8 cellular contexts compared by ENCODE assay signal in the genomic region with DNA sequence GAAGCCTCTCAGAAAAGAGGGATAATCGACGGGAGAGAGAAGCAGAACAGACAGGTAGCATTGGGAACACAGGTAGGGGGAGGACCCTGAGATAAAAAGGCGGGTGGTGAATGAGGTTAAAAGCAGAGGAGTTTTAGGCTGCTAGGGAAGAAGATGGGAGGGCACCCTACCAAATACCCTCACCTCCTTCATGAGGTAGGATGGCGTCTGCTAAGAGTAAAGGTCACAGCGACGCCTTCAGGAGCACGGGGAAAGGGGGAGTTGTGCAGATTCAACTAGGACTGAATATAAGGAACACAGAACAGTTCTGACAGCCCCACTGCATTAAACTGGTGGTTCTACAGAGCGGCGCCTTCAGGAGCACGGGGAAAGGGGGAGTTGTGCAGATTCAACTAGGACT.
DNase-seq lines count a peak whose midpoint lies in the region; ATAC-seq, FAIRE-seq and TF ChIP-seq lines count a peak whose summit lies in the region.
"Not testable (repeated sequence)": the region's sequence is repeated elsewhere in the genome, so short reads cannot be mapped to it uniquely, and the experiment has no call there.

No MANE protein-coding gene starts in this region.

- not testable (repeated sequence) for H4K91ac ChIP-seq in H1 (replicated peaks; ENCODE audit: insufficient read length, low read length)

- H3K9me3 ChIP-seq in Karpas-422 (ENCODE audit: low read length); H1 (ENCODE audit: insufficient read depth in 2 of 2, low read depth in 1 of 2, low read length in 1 of 2); iPS-20b (ENCODE audit: insufficient read depth, low read depth, low read length): not testable (repeated sequence)

- H2AK5ac ChIP-seq in H1 (ENCODE audit: low read depth, low read length) = not testable (repeated sequence)

- not testable (repeated sequence) for H3K36me3 ChIP-seq in GM23338 (ENCODE audit: insufficient read depth); Karpas-422 (ENCODE audit: insufficient read depth, low read length); H1 (ENCODE audit: control insufficient read depth in 2 of 4, insufficient read depth in 4 of 4, low read length in 3 of 4); iPS-20b (ENCODE audit: insufficient read depth, low read depth, low read length)

- H3K4me2 ChIP-seq in GM23338; Karpas-422 (ENCODE audit: low read depth, low read length, poor library complexity, severe bottlenecking): not testable (repeated sequence)
- peak overlapping the region in 1 of 2 experiments; percentile 52; a peak in 1 of 4 replicates for H3K4me2 ChIP-seq in H1 (ENCODE audit: insufficient read depth in 1 of 2, low read depth in 2 of 2, low read length in 2 of 2)

- not testable (repeated sequence) for H3K79me2 ChIP-seq in GM23338 (replicated peaks; ENCODE audit: insufficient read depth); Karpas-422 (ENCODE audit: low read length); H1 (ENCODE audit: control insufficient read depth in 1 of 2, insufficient read depth in 2 of 2, low read length in 2 of 2)

- H2AFZ ChIP-seq in GM23338 = peak overlapping the region; percentile 83; the same call in 1 of the 2 replicates
- not testable (repeated sequence) for H2AFZ ChIP-seq in Karpas-422 (ENCODE audit: low read length)
- H2AFZ ChIP-seq in H1 (ENCODE audit: low read length) = 0 out of 2 replicates have a peak overlapping the region, but pooled peaks have one; percentile 36

- H3K4me1 Mint-ChIP-seq in GM23338 (peaks cover 14% of the 10 kb centered on the region), WTC11 (peaks cover 13% of the 10 kb centered on the region), natural killer cell (peaks cover 30 to 49% of the 10 kb centered on the region in 2 donors)
- not testable (repeated sequence) for H3K4me1 Mint-ChIP-seq in type B pancreatic cell (ENCODE audit: unreplicated experiment)

- not testable (repeated sequence) for H2BK120ac ChIP-seq in H1 (replicated peaks; ENCODE audit: low read depth, low read length)

- POLR2A ChIA-PET in WTC11 (lab: Charles Lee); H1 (lab: Charles Lee; ENCODE audit: partially characterized antibody): not testable (repeated sequence)

- not testable (repeated sequence) for H3K27ac Mint-ChIP-seq in GM23338, WTC11, type B pancreatic cell
- H3K27ac Mint-ChIP-seq in natural killer cell = peak overlapping the region; percentile 82 to 86

- H4K20me1 ChIP-seq in GM23338 (replicated peaks; ENCODE audit: insufficient read depth); Karpas-422 (ENCODE audit: insufficient read depth, low read depth, low read length); H1 (replicated peaks in 1 of 2; ENCODE audit: control insufficient read depth in 1 of 2, insufficient read depth in 2 of 2, low read length in 2 of 2): not testable (repeated sequence)

- H3K4me1 ChIP-seq in GM23338 (ENCODE audit: insufficient read depth); Karpas-422 (ENCODE audit: low read length); H1 (replicated peaks in 1 of 4; ENCODE audit: control insufficient read depth in 3 of 4, insufficient read depth in 4 of 4, low read length in 3 of 4); iPS-20b (ENCODE audit: insufficient read depth, low read length): not testable (repeated sequence)

- H2BK15ac ChIP-seq in H1 (ENCODE audit: low read length) = not testable (repeated sequence)

- not testable (repeated sequence) for H3K36me3 Mint-ChIP-seq in GM23338 (ENCODE audit: low read depth); WTC11; natural killer cell; type B pancreatic cell

- TF ChIP-seq CTCF in GM23338 (conservative IDR thresholded peaks at IDR 0.05; ENCODE audit: low read depth in 2 of 2) (peak in 1 of 2 experiments; percentile 51; a peak in 2 of 4 replicates), H1 (IDR thresholded peaks at IDR 0.05; ENCODE audit: control extremely low read depth in 1 of 3, insufficient read depth in 1 of 3, low read depth in 1 of 3, low read length in 3 of 3) (peak; percentile 5 to 47 (median 10); a peak in 3 of 4 replicates)
- TF ChIP-seq CTCF in WTC11 (IDR thresholded peaks at IDR 0.05); natural killer cell (IDR thresholded peaks at IDR 0.05); type B pancreatic cell (conservative IDR thresholded peaks at IDR 0.05): not testable (repeated sequence)

- not testable (repeated sequence) for H3K27me3 ChIP-seq in GM23338 (ENCODE audit: insufficient read depth); Karpas-422 (ENCODE audit: low read length); H1 (replicated peaks in 1 of 4; ENCODE audit: control insufficient read depth in 3 of 4, extremely low read depth in 1 of 4, insufficient read depth in 3 of 4, low read length in 3 of 4); iPS-20b (ENCODE audit: insufficient read depth, low read length)

- H3K4me3 ChIP-seq in GM23338 (peak overlapping the region; percentile 26; the same call in 1 of the 2 replicates), iPS-20b (ENCODE audit: low read length) (peak overlapping the region; percentile 33; the same call in 1 of the 2 replicates)
- not testable (repeated sequence) for H3K4me3 ChIP-seq in Karpas-422 (ENCODE audit: low read length); H1 (ENCODE audit: extremely low read depth in 1 of 4, insufficient read depth in 2 of 4, low read depth in 3 of 4, low read length in 4 of 4)

- peak; percentile 72 for DNase-seq in DMS53 (lab: John Stamatoyannopoulos, UW)
- peak; percentile 30 for DNase-seq in GM23338 (ENCODE audit: low spot score)
- peak; percentile 62 for DNase-seq in Karpas-422
- DNase-seq in WTC11 (ENCODE audit: low spot score) = peak; percentile 40
- DNase-seq in H1 (ENCODE audit: low read depth in 1 of 2, low spot score in 2 of 2) = peak in 1 of 2 experiments; percentile 53
- DNase-seq in natural killer cell; type B pancreatic cell (ENCODE audit: extremely low spot score, unreplicated experiment): not testable (repeated sequence)

- intact Hi-C loops in natural killer cell (cut with micrococcal nuclease) = not testable (repeated sequence)

- not testable (repeated sequence) for TF ChIP-seq EP300 in H1 (IDR thresholded peaks at IDR 0.05; ENCODE audit: borderline replicate concordance in 1 of 2, low read depth in 2 of 2, low read length in 2 of 2)

- H3K23ac ChIP-seq in H1 (ENCODE audit: insufficient read length) = not testable (repeated sequence)

- H3K79me1 ChIP-seq in H1 (ENCODE audit: low read depth, low read length) = not testable (repeated sequence)

- H2BK12ac ChIP-seq in H1 (ENCODE audit: low read depth, low read length) = not testable (repeated sequence)

- not testable (repeated sequence) for H3K14ac ChIP-seq in H1 (ENCODE audit: insufficient read length)

- not testable (repeated sequence) for H3K23me2 ChIP-seq in H1 (ENCODE audit: low read depth, low read length)

- CTCF ChIA-PET in WTC11 (lab: Charles Lee) = interaction anchor here (1.0 kb wide), 1 partner anchor 130 kb away, joined by 4 read pairs; no protein-coding TSS in a partner anchor
- CTCF ChIA-PET in H1 (lab: Charles Lee; ENCODE audit: partially characterized antibody) = interaction anchor here (0.6 to 1.0 kb wide), 2 partner anchors 11 to 309 kb away, joined by 3 to 4 read pairs; no protein-coding TSS in a partner anchor

- peak; percentile 24 to 51; a peak in 3 of 4 replicates for TF ChIP-seq RAD21 in H1 (IDR thresholded peaks at IDR 0.05 in 1 of 2, conservative IDR thresholded peaks at IDR 0.05 in 1 of 2; ENCODE audit: low read depth in 2 of 2, low read length in 2 of 2)

- not testable (repeated sequence) for H3K9ac ChIP-seq in Karpas-422 (ENCODE audit: low read length); H1 (replicated peaks in 1 of 4; ENCODE audit: extremely low read depth in 1 of 4, low read depth in 3 of 4, low read length in 3 of 4); iPS-20b (ENCODE audit: low read depth, low read length)

- not testable (repeated sequence) for H4K8ac ChIP-seq in H1 (ENCODE audit: extremely low read depth, insufficient read depth, low read length)

- not testable (repeated sequence) for H3K4ac ChIP-seq in H1 (replicated peaks; ENCODE audit: insufficient read length, low read depth, low read length)

- not testable (repeated sequence) for H2BK5ac ChIP-seq in H1 (ENCODE audit: low read depth, low read length)

- H2BK20ac ChIP-seq in H1 (ENCODE audit: low read length) = not testable (repeated sequence)

- not testable (repeated sequence) for H3K56ac ChIP-seq in H1 (replicated peaks; ENCODE audit: insufficient read length, low read depth, low read length)

- H3K4me3 Mint-ChIP-seq in GM23338 (peak overlapping the region; percentile 56; the same call in 2 of the 3 replicates), WTC11 (peak overlapping the region; percentile 60), natural killer cell (peak overlapping the region; percentile 86), type B pancreatic cell (peak overlapping the region; percentile 26)

- not testable (repeated sequence) for TF ChIP-seq POLR2A in H1 (IDR thresholded peaks at IDR 0.05; ENCODE audit: control extremely low read depth in 1 of 2, low read depth in 2 of 2, low read length in 2 of 2)

- not testable (repeated sequence) for H3K27me3 Mint-ChIP-seq in GM23338 (ENCODE audit: insufficient read depth, low read depth, poor library complexity); natural killer cell (ENCODE audit: low read depth in 2 of 2)
- H3K27me3 Mint-ChIP-seq in WTC11 (ENCODE audit: low read depth) = peaks cover 16% of the 10 kb centered on the region
- H3K27me3 Mint-ChIP-seq in type B pancreatic cell = peaks cover 15% of the 10 kb centered on the region

- not testable (repeated sequence) for H3K18ac ChIP-seq in H1 (ENCODE audit: extremely low read depth, low read length)

- H3K9me2 ChIP-seq in GM23338 (ENCODE audit: insufficient read depth); Karpas-422 (replicated peaks; ENCODE audit: insufficient read depth, low read length): not testable (repeated sequence)

- not testable (repeated sequence) for H4K5ac ChIP-seq in H1 (ENCODE audit: insufficient read length, low read depth, low read length)

- not testable (repeated sequence) for H3K27ac ChIP-seq in GM23338 (ENCODE audit: low read depth); Karpas-422 (ENCODE audit: low read length); H1 (ENCODE audit: low read depth, low read length); iPS-20b (ENCODE audit: low read length)

- not testable (repeated sequence) for H3F3A ChIP-seq in GM23338 (replicated peaks; ENCODE audit: low read depth)

- H3K9me3 Mint-ChIP-seq in GM23338, WTC11, natural killer cell, type B pancreatic cell: not testable (repeated sequence)

- ATAC-seq in GM23338 (peak; percentile 91), WTC11 (peak; percentile 93)
- ATAC-seq in natural killer cell = not testable (repeated sequence)

- peak; percentile 45 for FAIRE-seq in H1 (lab: Jason Lieb, UNC)

- WGBS in H1 (ENCODE audit: extremely low coverage in 1 of 2, insufficient coverage in 1 of 2, insufficient read length in 1 of 2, insufficient replicate concordance in 2 of 2, low coverage in 1 of 2, low lambda C conversion rate in 2 of 2, missing lambda C conversion rate in 1 of 2), 2 experiments = 71% methylated on average over 10 of the region's 10 CpGs; no CpG with 5 or more reads in 1 of the 2 experiments

Comparison
In these comparisons a context has a peak if more than half of its experiments do, and no peak if none do; other contexts are left out.
1. H3K4me3 Mint-ChIP-seq: peak in every context shown above with its lines; median percentile 86 in natural killer cell; 60 in WTC11; 56 in GM23338; 26 in type B pancreatic cell.